Comparison of ENCODE assay signal across 32 cellular contexts in genomic region chr20:54618412-54618811, GRCh38.
"Had no signal": no experiment of that assay in that cellular context is flagged by ENCODE, and none has a peak within 500 bp of the region (broad histone marks: within the 10 kb centered on the region; RNA-seq: fewer than 3 reads in every experiment).

No MANE protein-coding gene starts in this region.

- H3K36me3 ChIP-seq: cardiac muscle cell had no signal

- H3K4me1 Mint-ChIP-seq: activated B cell treated with CpG ODN at 0.5 μM for 24 hours; activated CD4-positive, alpha-beta T cell treated with anti-CD3 and anti-CD28 coated beads, Interleukin-2, amount 10 ng/mL, durations not matched to agents 24 days and 14 days; activated naive CD4-positive, alpha-beta T cell treated with anti-CD3 and anti-CD28 coated beads, Interleukin-2, amount 10 ng/mL, durations not matched to agents 7 days and 5 days; activated naive CD4-positive, alpha-beta T cell treated with anti-CD3 and anti-CD28 coated beads, Interleukin-2, amount 50 U/mL, for 24 hours; activated naive CD8-positive, alpha-beta T cell treated with anti-CD3 and anti-CD28 coated beads, Interleukin-2, amount 10 ng/mL, durations not matched to agents 7 days and 5 days; activated naive CD8-positive, alpha-beta T cell treated with anti-CD3 and anti-CD28 coated beads, Interleukin-2, amount 50 U/mL, for 24 hours; central memory CD8-positive, alpha-beta T cell had no signal

- H3K9me3 ChIP-seq: ascending aorta had no signal

- H3K27ac Mint-ChIP-seq: activated B cell treated with CpG ODN at 0.5 μM for 24 hours; activated CD4-positive, alpha-beta memory T cell treated with anti-CD3 and anti-CD28 coated beads for 36 hours; activated CD4-positive, alpha-beta T cell treated with anti-CD3 and anti-CD28 coated beads, Interleukin-2, amount 10 ng/mL, durations not matched to agents 24 days and 14 days; activated CD8-positive, alpha-beta T cell treated with anti-CD3 and anti-CD28 coated beads for 36 hours; activated naive CD4-positive, alpha-beta T cell treated with anti-CD3 and anti-CD28 coated beads, Interleukin-2, amount 10 ng/mL, durations not matched to agents 7 days and 5 days; activated naive CD4-positive, alpha-beta T cell treated with anti-CD3 and anti-CD28 coated beads, Interleukin-2, amount 50 U/mL, for 24 hours; activated naive CD8-positive, alpha-beta T cell; activated naive CD8-positive, alpha-beta T cell treated with anti-CD3 and anti-CD28 coated beads, Interleukin-2, amount 10 ng/mL, durations not matched to agents 7 days and 5 days; activated naive CD8-positive, alpha-beta T cell treated with anti-CD3 and anti-CD28 coated beads, Interleukin-2, amount 50 U/mL, for 24 hours; activated T-cell treated with anti-CD3 and anti-CD28 coated beads, Interleukin-2, amount 50 U/mL, for 72 hours; activated T-helper 2 cell treated with anti-CD3 and anti-CD28 coated beads, Interferon-gamma antibody, Interleukin-2, Interleukin-4, amounts not matched to agents 10 μg/mL and 5 μg/mL and 100 μg/mL, durations not matched to agents 14 hours and 24 hours and 36 hours; T-helper 1 cell treated with Interleukin-12 subunit alpha and Interleukin-12 subunit beta and Interleukin-4 antibody, amounts not matched to agents 30 μg/mL and 1 μg/mL, for 36 hours; T-helper 2 cell treated with Interferon-gamma antibody and Interleukin-4, amounts not matched to agents 5 μg/mL and 100 μg/mL, for 36 hours had no signal

- H3K27me3 Mint-ChIP-seq: activated CD4-positive, alpha-beta T cell treated with anti-CD3 and anti-CD28 coated beads, Interleukin-2, amount 10 ng/mL, durations not matched to agents 24 days and 14 days; activated naive CD4-positive, alpha-beta T cell treated with anti-CD3 and anti-CD28 coated beads, Interleukin-2, amount 10 ng/mL, durations not matched to agents 7 days and 5 days; brain; central memory CD8-positive, alpha-beta T cell had no signal

- H3K36me3 Mint-ChIP-seq: activated CD4-positive, alpha-beta memory T cell treated with anti-CD3 and anti-CD28 coated beads for 36 hours; activated naive CD4-positive, alpha-beta T cell treated with anti-CD3 and anti-CD28 coated beads, Interleukin-2, amount 10 ng/mL, durations not matched to agents 7 days and 5 days; activated naive CD4-positive, alpha-beta T cell treated with anti-CD3 and anti-CD28 coated beads, Interleukin-2, amount 50 U/mL, for 24 hours; activated naive CD8-positive, alpha-beta T cell; activated naive CD8-positive, alpha-beta T cell treated with anti-CD3 and anti-CD28 coated beads, Interleukin-2, amount 10 ng/mL, durations not matched to agents 7 days and 5 days had no signal

- H3K4me3 Mint-ChIP-seq: activated B cell treated with CpG ODN at 0.5 μM for 24 hours; activated CD4-positive, alpha-beta memory T cell treated with anti-CD3 and anti-CD28 coated beads for 36 hours; activated CD4-positive, alpha-beta T cell treated with anti-CD3 and anti-CD28 coated beads, Interleukin-2, amount 10 ng/mL, durations not matched to agents 24 days and 14 days; activated CD8-positive, alpha-beta T cell treated with anti-CD3 and anti-CD28 coated beads for 36 hours; activated naive CD4-positive, alpha-beta T cell treated with anti-CD3 and anti-CD28 coated beads, Interleukin-2, amount 10 ng/mL, durations not matched to agents 7 days and 5 days; activated naive CD4-positive, alpha-beta T cell treated with anti-CD3 and anti-CD28 coated beads, Interleukin-2, amount 50 U/mL, for 24 hours; activated naive CD8-positive, alpha-beta T cell; activated naive CD8-positive, alpha-beta T cell treated with anti-CD3 and anti-CD28 coated beads, Interleukin-2, amount 10 ng/mL, durations not matched to agents 7 days and 5 days; activated naive CD8-positive, alpha-beta T cell treated with anti-CD3 and anti-CD28 coated beads, Interleukin-2, amount 50 U/mL, for 24 hours; activated T-cell treated with anti-CD3 and anti-CD28 coated beads, Interleukin-2, amount 50 U/mL, for 4 hours; activated T-cell treated with anti-CD3 and anti-CD28 coated beads, Interleukin-2, amount 50 U/mL, for 72 hours; central memory CD8-positive, alpha-beta T cell; T-helper 1 cell treated with Interleukin-12 subunit alpha and Interleukin-12 subunit beta and Interleukin-4 antibody, amounts not matched to agents 30 μg/mL and 1 μg/mL, for 36 hours; T-helper 2 cell treated with Interferon-gamma antibody and Interleukin-4, amounts not matched to agents 5 μg/mL and 100 μg/mL, for 36 hours had no signal

- H3K27ac ChIP-seq: ascending aorta, VCaP had no signal

- H3K4me3 ChIP-seq: ascending aorta, cardiac muscle cell had no signal

- H3K9me3 Mint-ChIP-seq: activated B cell treated with CpG ODN at 0.5 μM for 24 hours; activated CD4-positive, alpha-beta memory T cell treated with anti-CD3 and anti-CD28 coated beads for 36 hours; activated CD4-positive, alpha-beta T cell treated with anti-CD3 and anti-CD28 coated beads, Interleukin-2, amount 10 ng/mL, durations not matched to agents 24 days and 14 days; activated CD8-positive, alpha-beta T cell treated with anti-CD3 and anti-CD28 coated beads for 36 hours; activated naive CD4-positive, alpha-beta T cell treated with anti-CD3 and anti-CD28 coated beads, Interleukin-2, amount 10 ng/mL, durations not matched to agents 7 days and 5 days; activated naive CD4-positive, alpha-beta T cell treated with anti-CD3 and anti-CD28 coated beads, Interleukin-2, amount 50 U/mL, for 24 hours; activated naive CD8-positive, alpha-beta T cell treated with anti-CD3 and anti-CD28 coated beads, Interleukin-2, amount 10 ng/mL, durations not matched to agents 7 days and 5 days; activated naive CD8-positive, alpha-beta T cell treated with anti-CD3 and anti-CD28 coated beads, Interleukin-2, amount 50 U/mL, for 24 hours; activated T-cell treated with anti-CD3 and anti-CD28 coated beads, Interleukin-2, amount 50 U/mL, for 4 hours; activated T-cell treated with anti-CD3 and anti-CD28 coated beads, Interleukin-2, amount 50 U/mL, for 72 hours; activated T-helper 2 cell treated with anti-CD3 and anti-CD28 coated beads, Interferon-gamma antibody, Interleukin-2, Interleukin-4, amounts not matched to agents 10 μg/mL and 5 μg/mL and 100 μg/mL, durations not matched to agents 14 hours and 24 hours and 36 hours; central memory CD8-positive, alpha-beta T cell; T-helper 1 cell treated with Interleukin-12 subunit alpha and Interleukin-12 subunit beta and Interleukin-4 antibody, amounts not matched to agents 30 μg/mL and 1 μg/mL, for 36 hours; T-helper 2 cell treated with Interferon-gamma antibody and Interleukin-4, amounts not matched to agents 5 μg/mL and 100 μg/mL, for 36 hours had no signal

- ATAC-seq: activated CD8-positive, alpha-beta T cell treated with anti-CD3 and anti-CD28 coated beads for 36 hours; activated naive CD8-positive, alpha-beta T cell treated with anti-CD3 and anti-CD28 coated beads, Interleukin-2, amount 50 U/mL, for 24 hours; activated T-cell treated with anti-CD3 and anti-CD28 coated beads, Interleukin-2, amount 50 U/mL, for 4 hours; activated T-cell treated with anti-CD3 and anti-CD28 coated beads, Interleukin-2, amount 50 U/mL, for 72 hours had no signal

- H3K27me3 ChIP-seq: ascending aorta, cardiac muscle cell had no signal

- DNase-seq: activated B cell treated with CpG ODN at 0.5 μM for 24 hours; activated CD4-positive, alpha-beta memory T cell treated with anti-CD3 and anti-CD28 coated beads for 36 hours; activated CD4-positive, alpha-beta T cell treated with anti-CD3 and anti-CD28 coated beads for 4 hours; activated CD4-positive, alpha-beta T cell treated with anti-CD3 and anti-CD28 coated beads, Interleukin-2, amount 10 ng/mL, durations not matched to agents 24 days and 14 days; activated CD4-positive, alpha-beta T cell treated with anti-CD3 and anti-CD28 coated beads, Interleukin-2, amount 50 U/mL, for 1 hour; activated CD4-positive, alpha-beta T cell treated with anti-CD3 and anti-CD28 coated beads, Interleukin-2, amount 50 U/mL, for 4 hours; activated CD4-positive, CD25-positive, alpha-beta regulatory T cell treated with anti-CD3 and anti-CD28 coated beads, Interleukin-2, amount 50 U/mL, for 72 hours; activated CD8-positive, alpha-beta memory T cell treated with anti-CD3 and anti-CD28 coated beads, Interleukin-2, amount 50 U/mL, for 4 hours; activated CD8-positive, alpha-beta T cell treated with anti-CD3 and anti-CD28 coated beads for 36 hours; activated effector memory CD4-positive, alpha-beta T cell treated with Interleukin-2 at 50 U/mL for 16 hours; activated gamma-delta T cell; activated naive CD4-positive, alpha-beta T cell treated with anti-CD3 and anti-CD28 coated beads, Interleukin-2, amount 10 ng/mL, durations not matched to agents 7 days and 5 days; activated naive CD4-positive, alpha-beta T cell treated with Interleukin-2 at 50 U/mL for 16 hours; activated naive CD8-positive, alpha-beta T cell treated with anti-CD3 and anti-CD28 coated beads, Interleukin-2, amount 10 ng/mL, durations not matched to agents 7 days and 5 days; activated naive CD8-positive, alpha-beta T cell treated with anti-CD3 and anti-CD28 coated beads, Interleukin-2, amount 50 U/mL, for 24 hours; activated T-cell treated with anti-CD3 and anti-CD28 coated beads for 4 hours; activated T-cell treated with anti-CD3 and anti-CD28 coated beads, Interleukin-2, amount 50 U/mL, for 1 hour; activated T-cell treated with anti-CD3 and anti-CD28 coated beads, Interleukin-2, amount 50 U/mL, for 4 hours; activated T-cell treated with anti-CD3 and anti-CD28 coated beads, Interleukin-2, amount 50 U/mL, for 72 hours; cerebellar nuclear complex; T-helper 2 cell; T-helper 9 cell had no signal

- H3K4me1 ChIP-seq: ascending aorta had no signal
